24 cellular contexts compared by ENCODE assay signal in the genomic region with DNA sequence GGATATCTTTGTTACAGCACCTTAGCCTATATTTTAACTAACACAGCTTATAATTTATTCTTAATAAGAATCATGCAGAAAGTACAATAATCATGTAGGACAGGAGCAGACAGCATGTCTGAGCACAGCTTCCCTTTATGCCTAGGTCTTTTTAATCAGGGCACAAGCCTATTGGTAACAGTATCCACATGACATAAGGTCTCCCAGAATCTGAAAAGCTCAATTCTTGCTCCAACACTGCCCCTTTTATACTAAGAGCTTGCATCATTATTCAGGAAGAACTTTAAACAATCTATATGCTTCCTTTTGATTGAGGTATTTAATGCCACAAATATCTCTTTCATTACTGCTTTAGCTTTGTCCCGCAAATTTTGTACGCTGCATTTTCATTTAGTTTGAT.
"Had no signal": no experiment of that assay in that cellular context is flagged by ENCODE, and none has a peak within 500 bp of the region (broad histone marks: within the 10 kb centered on the region; RNA-seq: fewer than 3 reads in every experiment).

No MANE protein-coding gene starts in this region.

- H3K36me3 Mint-ChIP-seq: mesothelial cell of epicardium had no signal

- H3K4me1 Mint-ChIP-seq: mesothelial cell of epicardium, naive B cell had no signal

- H3K27ac Mint-ChIP-seq: mesothelial cell of epicardium, naive B cell had no signal

- H3K36me3 ChIP-seq: esophagus muscularis mucosa, gastrocnemius medialis, heart right ventricle, left lung, lower lobe of right lung had no signal

- H3K4me1 ChIP-seq: esophagus muscularis mucosa, foreskin keratinocyte, heart right ventricle, left lung, lower lobe of right lung had no signal

- ATAC-seq: foreskin keratinocyte, gastrocnemius medialis, heart right ventricle, left cardiac atrium, left lung, left ventricle myocardium superior, lower lobe of right lung, mucosa of descending colon had no signal

- H3K4me3 ChIP-seq: coronary artery, dorsolateral prefrontal cortex, esophagus muscularis mucosa, gastrocnemius medialis, heart right ventricle, left lung, lower lobe of right lung, mucosa of descending colon had no signal

- H3K27me3 ChIP-seq: esophagus muscularis mucosa, gastrocnemius medialis, left lung had no signal

- H3K9me3 ChIP-seq: gastrocnemius medialis, mucosa of descending colon had no signal

- FAIRE-seq: colon, endothelial cell of umbilical vein, islet of Langerhans, keratinocyte had no signal

- H3K27ac ChIP-seq: coronary artery, dorsolateral prefrontal cortex, esophagus muscularis mucosa, foreskin keratinocyte, gastrocnemius medialis, heart right ventricle, left lung, lower lobe of right lung had no signal

- DNase-seq: dermis blood vessel endothelial cell; dorsolateral prefrontal cortex; effector CD4-positive, alpha-beta T cell; effector memory CD4-positive, alpha-beta T cell; foreskin keratinocyte; gastrocnemius medialis; glutamatergic neuron; head of caudate nucleus; heart right ventricle; hippocampal formation; left cardiac atrium; left lung; left ventricle myocardium superior; lower lobe of right lung; mesenchymal stem cell; mucosa of descending colon; naive B cell had no signal

- H3K4me3 Mint-ChIP-seq: mesothelial cell of epicardium, naive B cell had no signal
